Comparison of ENCODE assay signal across 19 cellular contexts in genomic region chr1:24293392-24294227, GRCh38. TPM values are rescaled to one million over a fixed set of nuclear protein-coding genes. Genes with fewer than 3 reads are reported as not detected.
DNase-seq lines count a peak whose midpoint lies in the region; ATAC-seq, FAIRE-seq and TF ChIP-seq lines count a peak whose summit lies in the region.
"Had no signal": no experiment of that assay in that cellular context is flagged by ENCODE, and none has a peak within 500 bp of the region (broad histone marks: within the 10 kb centered on the region; RNA-seq: fewer than 3 reads in every experiment).

No MANE protein-coding gene starts in this region.

- no peak overlapping the region for H2BK120ac ChIP-seq in trophoblast cell (ENCODE audit: insufficient read depth, low read length, poor library complexity)

- no peak overlapping the region for H4K12ac ChIP-seq in trophoblast cell (ENCODE audit: low read depth, low read length)

- H3K27ac ChIP-seq in liver (ENCODE audit: low read depth in 1 of 2, low read length in 2 of 2): peak overlapping the region; percentile 33 to 73
- H3K27ac ChIP-seq in HepG2 (ENCODE audit: extremely low read length, insufficient read depth, low read length): no peak overlapping the region
- peak overlapping the region; percentile 98 to 100 for H3K27ac ChIP-seq in esophagus (ENCODE audit: low read depth in 2 of 2, low read length in 1 of 2)
- H3K27ac ChIP-seq in trophoblast cell (ENCODE audit: low read depth, low read length): peak overlapping the region; percentile 12
- H3K27ac ChIP-seq in vagina: peak overlapping the region; percentile 76

- H4K8ac ChIP-seq in trophoblast cell (ENCODE audit: low read depth, low read length): no peak overlapping the region

- TF ChIP-seq RAD21 in liver (IDR thresholded peaks at IDR 0.05) (no peak), HepG2 (CRISPR knock-in tag; IDR thresholded peaks at IDR 0.05) (no peak)

- H3K9ac ChIP-seq in liver (ENCODE audit: low read depth in 1 of 2, low read length in 2 of 2): no peak overlapping the region
- H3K9ac ChIP-seq in HepG2 (ENCODE audit: insufficient read depth, low read depth, low read length): no peak overlapping the region
- no peak overlapping the region for H3K9ac ChIP-seq in trophoblast cell (ENCODE audit: low read length)

- H3K4ac ChIP-seq in trophoblast cell (ENCODE audit: low read depth, low read length): no peak overlapping the region

- H3K36me3 Mint-ChIP-seq in endothelial cell (ENCODE audit: low read depth, unreplicated experiment): no peaks in the 10 kb centered on the region
- H3K36me3 Mint-ChIP-seq: naive B cell had no signal

- no peak overlapping the region for H3K23ac ChIP-seq in trophoblast cell (ENCODE audit: low read length)

- TF ChIP-seq EP300 in HepG2 (IDR thresholded peaks at IDR 0.05; ENCODE audit: low read depth in 2 of 2, low read length in 2 of 2): no peak
- TF ChIP-seq EP300 in HepG2 (CRISPR knock-in tag; IDR thresholded peaks at IDR 0.05; ENCODE audit: borderline replicate concordance): no peak

- H3K4me1 ChIP-seq in liver (ENCODE audit: control insufficient read depth in 4 of 4, insufficient read depth in 4 of 4, low read length in 3 of 4) (peaks cover 0 to 26% (median 15%) of the 10 kb centered on the region in 4 donors), HepG2 (ENCODE audit: insufficient read depth, low read length) (0 out of 2 replicates have a peak, but pooled peaks cover 6% of the 10 kb centered on the region), esophagus (ENCODE audit: control insufficient read depth in 2 of 2, insufficient read depth in 2 of 2, low read length in 1 of 2) (peaks cover 3 to 28% of the 10 kb centered on the region in 2 donors), trophoblast cell (ENCODE audit: control insufficient read depth in 1 of 2, insufficient read depth in 2 of 2, low read length in 2 of 2) (peaks cover 17 to 26% of the 10 kb centered on the region in 2 experiments), vagina (peaks cover 45% of the 10 kb centered on the region)

- ATAC-seq in HepG2: no peak
- ATAC-seq: activated CD8-positive, alpha-beta T cell treated with anti-CD3 and anti-CD28 coated beads for 36 hours had no signal

- no peak overlapping the region for H2BK5ac ChIP-seq in trophoblast cell (ENCODE audit: low read depth, low read length, poor library complexity)

- no peak overlapping the region for H3K14ac ChIP-seq in trophoblast cell (ENCODE audit: low read length)

- H3K36me3 ChIP-seq in liver (ENCODE audit: control insufficient read depth in 4 of 4, insufficient read depth in 3 of 4, low read depth in 1 of 4, low read length in 3 of 4) (no peaks in the 10 kb centered on the region), HepG2 (replicated peaks in 1 of 2; ENCODE audit: control insufficient read depth in 1 of 2, insufficient read depth in 2 of 2, low read length in 2 of 2) (no peaks in the 10 kb centered on the region), esophagus (ENCODE audit: control insufficient read depth in 2 of 2, insufficient read depth in 2 of 2, low read length in 1 of 2) (no peaks in the 10 kb centered on the region), trophoblast cell (ENCODE audit: control insufficient read depth in 1 of 2, insufficient read depth in 2 of 2, low read length in 2 of 2) (no peaks in the 10 kb centered on the region), vagina (no peaks in the 10 kb centered on the region)
- H3K36me3 ChIP-seq: HAP-1, right lobe of liver had no signal

- 92% methylated on average over 16 of the region's 16 CpGs for WGBS in liver
- 60% methylated on average over 15 of the region's 16 CpGs for WGBS in HepG2 (ENCODE audit: low lambda C conversion rate)
- 62 to 70% methylated on average over 16 of the region's 16 CpGs for WGBS in esophagus, 2 donors
- no CpG with 5 or more reads among the region's 16 CpGs for WGBS in trophoblast cell (ENCODE audit: extremely low coverage, insufficient coverage, insufficient read length)

- no peak overlapping the region for H3K18ac ChIP-seq in trophoblast cell (ENCODE audit: low read length)

- H3K27ac Mint-ChIP-seq in endothelial cell (ENCODE audit: unreplicated experiment): no peak overlapping the region
- H3K27ac Mint-ChIP-seq: activated CD8-positive, alpha-beta T cell treated with anti-CD3 and anti-CD28 coated beads for 36 hours had no signal

- in situ Hi-C loops in HepG2 (cut with HindIII; ENCODE audit: extremely low pct_ligation_motif_present, low pct_unique_long_range_greater_than_20kb): no loop called here

- H3K27me3 ChIP-seq in liver (ENCODE audit: control insufficient read depth in 4 of 4, insufficient read depth in 4 of 4, low read length in 3 of 4) (no peaks in the 10 kb centered on the region), HepG2 (ENCODE audit: control insufficient read depth in 1 of 2, insufficient read depth in 2 of 2, low read length in 2 of 2) (peaks cover 3 to 40% of the 10 kb centered on the region in 2 experiments; a peak in 3 of 5 replicates), esophagus (ENCODE audit: control insufficient read depth in 1 of 2, insufficient read depth in 2 of 2, low read length in 2 of 2) (no peaks in the 10 kb centered on the region), trophoblast cell (ENCODE audit: insufficient read depth, low read length) (no peaks in the 10 kb centered on the region), vagina (no peaks in the 10 kb centered on the region)
- H3K27me3 ChIP-seq: body of pancreas, right lobe of liver had no signal

- no peaks in the 10 kb centered on the region for H3K79me2 ChIP-seq in HepG2 (ENCODE audit: insufficient read depth, low read length)
- H3K79me2 ChIP-seq in trophoblast cell (ENCODE audit: control insufficient read depth, insufficient read depth, low read length, poor library complexity): peaks cover 2% of the 10 kb centered on the region

- POLR2A ChIA-PET in HepG2 (lab: Yijun Ruan, JAX): interaction anchor here (0.6 kb wide), 1 partner anchor 680 kb away, joined by 3 read pairs; no protein-coding TSS in a partner anchor

- BruUV-seq in HepG2 (replicated peaks; lab: Mats Ljungman, UMichigan): no TSS peak

- FAIRE-seq in HepG2 (lab: Jason Lieb, UNC): no peak

- no peaks in the 10 kb centered on the region for H4K20me1 ChIP-seq in HepG2 (ENCODE audit: insufficient read depth, low read length)

- H3K4me3 ChIP-seq in liver (ENCODE audit: low read depth in 1 of 3, low read length in 3 of 3) (no peak overlapping the region), HepG2 (replicated peaks in 1 of 3; ENCODE audit: insufficient read depth in 1 of 3, low read depth in 2 of 3, low read length in 3 of 3) (no peak overlapping the region), esophagus (ENCODE audit: low read depth in 1 of 2, low read length in 2 of 2) (no peak overlapping the region), trophoblast cell (ENCODE audit: low read depth, low read length) (no peak overlapping the region), vagina (no peak overlapping the region)
- H3K4me3 ChIP-seq: body of pancreas, HAP-1, right lobe of liver had no signal

- no peak overlapping the region for H3K4me3 Mint-ChIP-seq in endothelial cell (ENCODE audit: unreplicated experiment)
- H3K4me3 Mint-ChIP-seq: activated CD8-positive, alpha-beta T cell treated with anti-CD3 and anti-CD28 coated beads for 36 hours; naive B cell had no signal

- TF ChIP-seq CTCF in liver (IDR thresholded peaks at IDR 0.05; ENCODE audit: low read depth, low read length, missing input control): no peak
- no peak for TF ChIP-seq CTCF in HepG2 (CRISPR knock-in tag; IDR thresholded peaks at IDR 0.05)
- TF ChIP-seq CTCF in vagina (IDR thresholded peaks at IDR 0.05): no peak
- TF ChIP-seq CTCF in endothelial cell (IDR thresholded peaks at IDR 0.05; ENCODE audit: unreplicated experiment): no peak

- no peak overlapping the region for H2AFZ ChIP-seq in HepG2 (ENCODE audit: low read length)
- no peak overlapping the region for H2AFZ ChIP-seq in trophoblast cell (ENCODE audit: insufficient read depth, low read length, poor library complexity)

- CTCF ChIA-PET in HepG2 (lab: Yijun Ruan, JAX; ENCODE audit: low intra/inter-chr PET ratio, low total read pairs): no interaction called here

- no peaks in the 10 kb centered on the region for H3K9me3 Mint-ChIP-seq in endothelial cell (ENCODE audit: unreplicated experiment)
- H3K9me3 Mint-ChIP-seq: activated CD8-positive, alpha-beta T cell treated with anti-CD3 and anti-CD28 coated beads for 36 hours; naive B cell had no signal

- H3K9me3 ChIP-seq in liver (ENCODE audit: control insufficient read depth in 4 of 4, low read length in 3 of 4) (no peaks in the 10 kb centered on the region), HepG2 (ENCODE audit: low read length) (no peaks in the 10 kb centered on the region), esophagus (ENCODE audit: control insufficient read depth in 2 of 2, insufficient read depth in 1 of 2, low read depth in 1 of 2, low read length in 1 of 2) (no peaks in the 10 kb centered on the region), trophoblast cell (ENCODE audit: insufficient read depth, low read depth, low read length) (no peaks in the 10 kb centered on the region), vagina (no peaks in the 10 kb centered on the region)
- H3K9me3 ChIP-seq: body of pancreas, HAP-1, right lobe of liver had no signal

- H2BK12ac ChIP-seq in trophoblast cell (ENCODE audit: low read length): peak overlapping the region; percentile 66

- H2AK5ac ChIP-seq in trophoblast cell (ENCODE audit: low read length): peak overlapping the region; percentile 57

- H3K4me2 ChIP-seq in HepG2 (ENCODE audit: low read depth, low read length): no peak overlapping the region
- no peak overlapping the region for H3K4me2 ChIP-seq in trophoblast cell (ENCODE audit: low read length)

- TF ChIP-seq POLR2A in HepG2 (IDR thresholded peaks at IDR 0.05; ENCODE audit: insufficient read depth in 1 of 2, low read depth in 2 of 2, low read length in 2 of 2) (no peak), vagina (IDR thresholded peaks at IDR 0.05) (no peak)

- intact Hi-C loops in HepG2 (cut with micrococcal nuclease; ENCODE audit: unreplicated experiment): loop anchor here (10.0 kb wide), 1 partner anchor 89 kb away; no protein-coding TSS in a partner anchor
- intact Hi-C loops in vagina (cut with DNase I): no loop called here

- H3K4me1 Mint-ChIP-seq in endothelial cell (ENCODE audit: unreplicated experiment): peaks cover 21% of the 10 kb centered on the region
- H3K4me1 Mint-ChIP-seq: naive B cell had no signal

- peak overlapping the region; percentile 4 for H4K91ac ChIP-seq in trophoblast cell (ENCODE audit: low read depth, low read length)

- no peaks in the 10 kb centered on the region for H3K27me3 Mint-ChIP-seq in endothelial cell (ENCODE audit: unreplicated experiment)

- DNase-seq in HepG2 (ENCODE audit: low spot score) (no peak), trophoblast cell (peak in 1 of 2 donors; percentile 64), vagina (ENCODE audit: extremely low spot score in 2 of 2) (peak; percentile 88 to 90), endothelial cell (ENCODE audit: low spot score) (no peak), amniotic stem cell (lab: John Stamatoyannopoulos, UW) (no peak), GF-D8 (lab: John Stamatoyannopoulos, UW) (no peak)
- DNase-seq: activated CD8-positive, alpha-beta T cell treated with anti-CD3 and anti-CD28 coated beads for 36 hours; activated effector memory CD4-positive, alpha-beta T cell treated with anti-CD3 and anti-CD28 coated beads, Interleukin-2, amount 50 U/mL, for 16 hours; Karpas-422; naive B cell; NCI-H187; NK-92 treated with Interleukin-12 subunit alpha and Interleukin-12 subunit beta, amount 100 ng/mL, for 24 hours; right lobe of liver; stimulated activated naive CD4-positive, alpha-beta T cell had no signal

- H3K79me1 ChIP-seq in trophoblast cell (ENCODE audit: low read length): peaks cover 6% of the 10 kb centered on the region

RNA-seq across cellular contexts. Expression of gene GRHL3, which starts 25.5 kb away (rescaled TPM):
- total RNA-seq in liver (under 1 TPM; 0.08 to 0.09 TPM), HepG2 (2016; rRNA removed; fragmentation: Illumina TruSeq; extraction: Trizol) (not detected in 2 replicates), vagina (58.7 TPM), endothelial cell (ENCODE audit: unreplicated experiment) (2.1 TPM)
- polyA plus RNA-seq in liver (under 1 TPM; 0.07 to 0.09 TPM), HepG2 (2011; rRNA removed) (not detected in 2 replicates), esophagus (100 to 1,000 TPM in 1 of 2 donors, 10 to 100 TPM in 1; 59.0 to 115 TPM)
- not detected in 2 replicates for total RNA-seq in HepG2 (2016; cell fraction: cytosol; rRNA removed; fragmentation: Illumina TruSeq; extraction: Trizol; ENCODE audit: low read depth)
- not detected in 2 replicates for total RNA-seq in HepG2 (2016; cell fraction: insoluble cytoplasmic fraction; rRNA removed; fragmentation: Illumina TruSeq; extraction: Trizol)
- not detected in 2 replicates for total RNA-seq in HepG2 (2016; cell fraction: membrane; rRNA removed; fragmentation: Illumina TruSeq; extraction: Trizol)
- total RNA-seq in HepG2 (2016; cell fraction: nucleus; rRNA removed; fragmentation: Illumina TruSeq; extraction: Trizol): not detected in 2 replicates
- polyA plus RNA-seq in HepG2 (2011; cell fraction: cytosol; rRNA removed): not detected in 2 replicates
- polyA plus RNA-seq in HepG2 (2011; cell fraction: nucleus; rRNA removed): not detected in 2 replicates
- not detected in 2 replicates for polyA plus RNA-seq in HepG2 (2012)
- not detected in 2 replicates for polyA plus RNA-seq in HepG2 (2016; cell fraction: cytosol; fragmentation: Illumina TruSeq; extraction: Trizol; ENCODE audit: low read depth)
- not detected in 2 replicates for polyA plus RNA-seq in HepG2 (2016; cell fraction: insoluble cytoplasmic fraction; fragmentation: Illumina TruSeq; extraction: Trizol; ENCODE audit: low read depth)
- polyA plus RNA-seq in HepG2 (2016; cell fraction: membrane; fragmentation: Illumina TruSeq; extraction: Trizol; ENCODE audit: low read depth): not detected in 2 replicates
- polyA plus RNA-seq in HepG2 (2016; cell fraction: nucleus; fragmentation: Illumina TruSeq; extraction: Trizol; ENCODE audit: insufficient read depth, low read depth): 0.53 TPM in 1 of 2 replicates, not detected in the other
- not detected in 2 replicates for polyA minus RNA-seq in HepG2 (2011; rRNA and poly(A)+ RNA removed; ENCODE audit: low replicate concordance)
- not detected in 2 replicates for polyA minus RNA-seq in HepG2 (2011; cell fraction: cytosol; rRNA and poly(A)+ RNA removed)
- not detected in 2 replicates for polyA minus RNA-seq in HepG2 (2011; cell fraction: nucleus; rRNA and poly(A)+ RNA removed)
- polyA plus RNA-seq in trophoblast cell (2013): 24.4 and 26.4 TPM in 2 replicates
- total RNA-seq: activated CD8-positive, alpha-beta T cell treated with anti-CD3 and anti-CD28 coated beads for 36 hours; body of pancreas; SK-MEL-5 had no signal

Comparison
In these comparisons a context has a peak if more than half of its experiments do, and no peak if none do; other contexts are left out.
1. DNase-seq: peak in vagina (2 of 2); none in HepG2 (single experiment), endothelial cell (single experiment), amniotic stem cell (single experiment) and GF-D8 (single experiment).
2. RNA of gene GRHL3, which starts 25.5 kb away (total RNA-seq): 58.7 TPM in vagina (single experiment); 2.1 TPM in endothelial cell (single experiment), 0.08 to 0.09 TPM in liver and not detected in HepG2; every median in the first group is over 10 times any median in the second.